Comparison of ENCODE assay signal across 25 cellular contexts in genomic region chr11:92834296-92835020, GRCh38.
"Had no signal": no experiment of that assay in that cellular context is flagged by ENCODE, and none has a peak within 500 bp of the region (broad histone marks: within the 10 kb centered on the region; RNA-seq: fewer than 3 reads in every experiment).

No MANE protein-coding gene starts in this region.

- H3K36me3 ChIP-seq: cardiac muscle cell, SJSA1 had no signal

- H3K27ac ChIP-seq: body of pancreas, cardiac muscle cell, SJSA1 had no signal

- H3K36me3 Mint-ChIP-seq: activated naive CD4-positive, alpha-beta T cell treated with anti-CD3 and anti-CD28 coated beads, Interleukin-2, amount 50 U/mL, for 24 hours had no signal

- H3K9me3 Mint-ChIP-seq: activated naive CD4-positive, alpha-beta T cell treated with anti-CD3 and anti-CD28 coated beads, Interleukin-2, amount 50 U/mL, for 24 hours had no signal

- H3K9me3 ChIP-seq: body of pancreas, SJSA1 had no signal

- H3K4me3 Mint-ChIP-seq: activated CD8-positive, alpha-beta T cell treated with anti-CD3 and anti-CD28 coated beads, Interleukin-2, amount 10 ng/mL, durations not matched to agents 7 days and 5 days; activated naive CD4-positive, alpha-beta T cell treated with anti-CD3 and anti-CD28 coated beads, Interleukin-2, amount 50 U/mL, for 24 hours; T-helper 17 cell; WTC11 had no signal

- H3K4me3 ChIP-seq: body of pancreas, cardiac muscle cell, SJSA1 had no signal

- H3K27me3 ChIP-seq: body of pancreas, SJSA1 had no signal

- ATAC-seq: activated CD8-positive, alpha-beta T cell treated with anti-CD3 and anti-CD28 coated beads, Interleukin-2, amount 10 ng/mL, durations not matched to agents 7 days and 5 days; body of pancreas; T-helper 17 cell; WTC11 had no signal

- DNase-seq: activated CD4-positive, alpha-beta T cell treated with anti-CD3 and anti-CD28 coated beads for 48 hours; activated CD4-positive, alpha-beta T cell treated with anti-CD3 and anti-CD28 coated beads, Interleukin-2, amount 50 U/mL, for 4 hours; activated CD4-positive, CD25-positive, alpha-beta regulatory T cell treated with anti-CD3 and anti-CD28 coated beads, Interleukin-2, amount 50 U/mL, for 72 hours; activated CD8-positive, alpha-beta memory T cell treated with anti-CD3 and anti-CD28 coated beads, Interleukin-2, amount 50 U/mL, for 48 hours; activated CD8-positive, alpha-beta T cell treated with anti-CD3 and anti-CD28 coated beads, Interleukin-2, amount 10 ng/mL, durations not matched to agents 7 days and 5 days; activated naive CD4-positive, alpha-beta T cell; activated T-cell treated with anti-CD3 and anti-CD28 coated beads, Interleukin-2, amount 50 U/mL, for 1 hour; aorta; body of pancreas; MM.1S; NCI-H1105; NCI-H1436; NCI-H1694 treated with DMSO at 0.1 percent for 48 hours; NCI-H2029 treated with DMSO at 0.1 percent for 48 hours; NCI-H2227 treated with DMSO at 0.1 percent for 48 hours; NCI-H446 treated with DMSO at 0.1 percent for 48 hours; NCI-H526; NCI-H82; SHP77; T-helper 17 cell; T-helper 9 cell had no signal

- H3K4me1 Mint-ChIP-seq: activated naive CD4-positive, alpha-beta T cell treated with anti-CD3 and anti-CD28 coated beads, Interleukin-2, amount 50 U/mL, for 24 hours had no signal

- H3K27ac Mint-ChIP-seq: activated CD8-positive, alpha-beta T cell treated with anti-CD3 and anti-CD28 coated beads, Interleukin-2, amount 10 ng/mL, durations not matched to agents 7 days and 5 days; activated naive CD4-positive, alpha-beta T cell treated with anti-CD3 and anti-CD28 coated beads, Interleukin-2, amount 50 U/mL, for 24 hours; T-helper 17 cell; WTC11 had no signal

- H3K4me1 ChIP-seq: body of pancreas, SJSA1 had no signal
